Comparison of ENCODE assay signal across 1 cellular context in genomic region chr10:22666287-22667092, GRCh38.
TF ChIP-seq lines count a peak whose summit lies in the region.

No MANE protein-coding gene starts in this region.

TF ChIP-seq in WTC11, 78 proteins besides CTCF, POLR2A, EP300 and RAD21 (continued from another document):
- TF ChIP-seq ZNF671 (CRISPR knock-in tag; IDR thresholded peaks at IDR 0.05) (no peak), CREB1 (CRISPR knock-in tag; IDR thresholded peaks at IDR 0.05) (no peak)
